Comparison of ENCODE assay signal across 12 cellular contexts in genomic region chr10:97991875-97992274, GRCh38. TPM values are rescaled to one million over a fixed set of nuclear protein-coding genes. Genes with fewer than 3 reads are reported as not detected.
DNase-seq lines count a peak whose midpoint lies in the region; ATAC-seq and TF ChIP-seq lines count a peak whose summit lies in the region.
"Had no signal": no experiment of that assay in that cellular context is flagged by ENCODE, and none has a peak within 500 bp of the region (broad histone marks: within the 10 kb centered on the region; RNA-seq: fewer than 3 reads in every experiment).

No MANE protein-coding gene starts in this region.

- TF ChIP-seq CTCF in cardiac muscle cell (IDR thresholded peaks at IDR 0.05; ENCODE audit: low read depth, low read length) (no peak), heart right ventricle (IDR thresholded peaks at IDR 0.05) (no peak)

- DNase-seq in cardiac muscle cell (ENCODE audit: low read depth in 1 of 2, low spot score in 1 of 2) = peak; percentile 48 to 87
- DNase-seq in heart right ventricle = no peak
- peak; percentile 43 for DNase-seq in amniotic epithelial cell (ENCODE audit: low read depth)
- DNase-seq in iPS DF 6.9 (ENCODE audit: low read depth, low spot score) = peak; percentile 27
- no peak for DNase-seq in MV-4-11 (lab: John Stamatoyannopoulos, UW)
- DNase-seq in NCI-H2196 treated with DMSO at 0.1 percent for 48 hours (lab: John Stamatoyannopoulos, UW; ENCODE audit: unreplicated experiment) = no peak
- DNase-seq: hippocampal formation, NCI-H187 had no signal

- H3K4me1 ChIP-seq in cardiac muscle cell (ENCODE audit: low read depth) = no peaks in the 10 kb centered on the region
- no peaks in the 10 kb centered on the region for H3K4me1 ChIP-seq in heart right ventricle
- H3K4me1 ChIP-seq in iPS DF 6.9 (ENCODE audit: control insufficient read depth, insufficient read depth, low read length) = no peaks in the 10 kb centered on the region
- H3K4me1 ChIP-seq: SJSA1 had no signal

- H3K27me3 ChIP-seq in cardiac muscle cell = no peaks in the 10 kb centered on the region
- H3K27me3 ChIP-seq in heart right ventricle = peaks cover 0 to 13% (median 4%) of the 10 kb centered on the region in 7 donors
- no peaks in the 10 kb centered on the region for H3K27me3 ChIP-seq in iPS DF 6.9 (ENCODE audit: control insufficient read depth, insufficient read depth, low read length)

- H3K27ac ChIP-seq in cardiac muscle cell (no peak overlapping the region), heart right ventricle (no peak overlapping the region), iPS DF 6.9 (ENCODE audit: low read length) (no peak overlapping the region)
- H3K27ac ChIP-seq: SJSA1 had no signal

- WGBS in heart right ventricle, 2 donors = 16 to 20% methylated on average over 2 of the region's 2 CpGs
- whole genome bisulfite sequencing in iPS DF 6.9 (ENCODE audit: insufficient coverage, insufficient read length) = no CpG with 5 or more reads among the region's 2 CpGs

- H3K4me3 ChIP-seq in cardiac muscle cell (no peak overlapping the region), heart right ventricle (no peak overlapping the region), iPS DF 6.9 (ENCODE audit: low read length) (no peak overlapping the region)
- H3K4me3 ChIP-seq: SJSA1 had no signal

- no peak for ATAC-seq in heart right ventricle
- ATAC-seq in GM19023 (IDR thresholded peaks at IDR 0.05; ENCODE audit: unreplicated experiment) = no peak
- no peak for ATAC-seq in GM21367 (IDR thresholded peaks at IDR 0.05; ENCODE audit: unreplicated experiment)

- H3K9me3 ChIP-seq in cardiac muscle cell (ENCODE audit: low read depth) (no peaks in the 10 kb centered on the region), heart right ventricle (no peaks in the 10 kb centered on the region), iPS DF 6.9 (ENCODE audit: control insufficient read depth, insufficient read depth, low read length) (no peaks in the 10 kb centered on the region)
- H3K9me3 ChIP-seq: SJSA1 had no signal

- no peaks in the 10 kb centered on the region for H3K36me3 ChIP-seq in cardiac muscle cell
- no peaks in the 10 kb centered on the region for H3K36me3 ChIP-seq in heart right ventricle
- H3K36me3 ChIP-seq in iPS DF 6.9 (ENCODE audit: control insufficient read depth, insufficient read depth, low read length) = no peaks in the 10 kb centered on the region
- H3K36me3 ChIP-seq: SJSA1 had no signal

- intact Hi-C loops in heart right ventricle (cut with DNase I) = no loop called here

RNA-seq across cellular contexts. Expression of gene CRTAC1, which starts 38.5 kb away (rescaled TPM):
- 0.30 and 3.1 TPM in 2 replicates for total RNA-seq in cardiac muscle cell
- polyA plus RNA-seq in cardiac muscle cell = 0.96 and 8.0 TPM in 2 replicates
- 10 to 100 TPM in 1 of 10 donors, 1 to 10 TPM in 6, under 1 TPM in 3; 0.61 to 12.4 (median 1.4) TPM for total RNA-seq in heart right ventricle
- polyA plus RNA-seq in heart right ventricle = 1 to 10 TPM in 1 of 2 donors, under 1 TPM in 1; 0.22 to 2.1 TPM
- total RNA-seq: activated CD8-positive, alpha-beta memory T cell treated with anti-CD3 and anti-CD28 coated beads for 36 hours; SJSA1 had no signal

Comparison
In these comparisons a context has a peak if more than half of its experiments do, and no peak if none do; other contexts are left out.
1. DNase-seq: peak in cardiac muscle cell (2 of 2), amniotic epithelial cell (single experiment) and iPS DF 6.9 (single experiment); none in heart right ventricle (0 of 2), MV-4-11 (single experiment) and NCI-H2196 treated with DMSO at 0.1 percent for 48 hours (single experiment).